35 cellular contexts compared by ENCODE assay signal in genomic region chr6:123427008-123427407, GRCh38.
"Had no signal": no experiment of that assay in that cellular context is flagged by ENCODE, and none has a peak within 500 bp of the region (broad histone marks: within the 10 kb centered on the region; RNA-seq: fewer than 3 reads in every experiment).

No MANE protein-coding gene starts in this region.

- H3K36me3 ChIP-seq: MG63 had no signal

- DNase-seq: Karpas-422, Kasumi-1, KG1, MG63, MM.1S, MV-4-11, NCI-H1048, NCI-H1092, NCI-H1092 treated with DMSO at 0.1 percent for 48 hours, NCI-H1105, NCI-H1105 treated with DMSO at 0.1 percent for 48 hours, NCI-H1417, NCI-H1417 treated with DMSO at 0.1 percent for 48 hours, NCI-H1436, NCI-H1436 treated with DMSO at 0.1 percent for 48 hours, NCI-H146, NCI-H1694, NCI-H1694 treated with DMSO at 0.1 percent for 48 hours, NCI-H187, NCI-H187 treated with DMSO at 0.1 percent for 48 hours, NCI-H1930, NCI-H2029, NCI-H2029 treated with DMSO at 0.1 percent for 48 hours, NCI-H2081, NCI-H2081 treated with DMSO at 0.1 percent for 48 hours, NCI-H2107, NCI-H2171, NCI-H2171 treated with DMSO at 0.1 percent for 48 hours, NCI-H2227 treated with DMSO at 0.1 percent for 48 hours, NCI-H226, NCI-H345, NCI-H446, NCI-H446 treated with DMSO at 0.1 percent for 48 hours, NCI-H510A had no signal

- H3K9me3 ChIP-seq: MG63 had no signal

- H3K27ac ChIP-seq: KMS-11 had no signal

- H3K27me3 ChIP-seq: MG63 had no signal

- H3K4me3 ChIP-seq: MG63 had no signal
